Comparison of ENCODE assay signal across 14 cellular contexts in the genomic region with DNA sequence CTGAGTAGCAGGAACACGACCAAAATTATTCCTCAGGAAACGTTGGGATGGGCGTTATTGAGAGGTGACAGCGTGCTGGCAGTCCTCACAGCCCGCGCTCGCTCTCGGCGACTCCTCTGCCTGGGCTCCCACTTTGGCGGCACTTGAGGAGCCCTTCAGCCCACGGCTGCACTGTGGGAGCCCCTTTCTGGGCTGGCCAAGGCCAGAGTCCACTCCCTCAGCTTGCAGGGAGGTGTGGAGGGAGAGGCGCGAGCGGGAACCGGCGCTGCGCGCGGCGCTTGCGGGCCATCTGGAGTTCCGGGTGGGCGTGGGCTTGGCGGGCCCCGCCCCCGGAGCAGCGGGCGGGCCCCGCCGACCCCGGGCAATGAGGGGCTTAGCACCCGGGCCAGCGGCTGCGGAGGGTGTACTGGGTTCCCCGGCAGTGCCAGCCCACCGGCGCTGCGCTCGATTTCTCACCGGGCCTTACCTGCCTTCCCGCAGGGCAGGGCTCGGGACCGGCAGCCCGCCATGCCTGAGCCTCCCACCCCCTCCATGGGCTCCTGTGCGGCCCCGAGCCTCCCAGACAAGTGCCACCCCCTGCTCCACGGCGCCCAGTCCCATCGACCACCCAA. TPM values are rescaled to one million over a fixed set of nuclear protein-coding genes. Genes with fewer than 3 reads are reported as not detected.
DNase-seq lines count a peak whose midpoint lies in the region; ATAC-seq and TF ChIP-seq lines count a peak whose summit lies in the region.
"Not testable (repeated sequence)": the region's sequence is repeated elsewhere in the genome, so short reads cannot be mapped to it uniquely, and the experiment has no call there.
"Had no signal": no experiment of that assay in that cellular context is flagged by ENCODE, and none has a peak within 500 bp of the region (broad histone marks: within the 10 kb centered on the region; RNA-seq: fewer than 3 reads in every experiment).

No MANE protein-coding gene starts in this region.

- peak overlapping the region; percentile 75 for H3K4me2 ChIP-seq in GM23248 (ENCODE audit: unreplicated experiment)

- H3K9me2 ChIP-seq in GM23248 (ENCODE audit: insufficient read depth): not testable (repeated sequence)

- peaks cover 48% of the 10 kb centered on the region for H3F3A ChIP-seq in GM23248 (ENCODE audit: insufficient read depth)

- 81 to 84% methylated on average over 31 to 32 of the region's 49 CpGs for WGBS in GM23248 (ENCODE audit: low coverage in 1 of 2, low lambda C conversion rate in 2 of 2, missing lambda C conversion rate in 2 of 2), 2 experiments
- WGBS in esophagus squamous epithelium, 2 donors: 89 to 91% methylated on average over 8 to 11 of the region's 49 CpGs
- 63 to 80% methylated on average over 32 to 45 of the region's 49 CpGs for WGBS in testis, 2 donors

- peaks cover 60% of the 10 kb centered on the region for H3K4me1 Mint-ChIP-seq in osteocyte (ENCODE audit: unreplicated experiment)

- H3K4me3 Mint-ChIP-seq in osteocyte (ENCODE audit: unreplicated experiment): not testable (repeated sequence)

- H3K27ac ChIP-seq in GM23248 (0 out of 2 replicates have a peak overlapping the region, but pooled peaks have one; percentile 64), SJSA1 (peak overlapping the region; percentile 89), esophagus squamous epithelium (peak overlapping the region in 3 of 4 donors; percentile 74 to 85 (median 85)), foreskin keratinocyte (peak overlapping the region; percentile 78), vagina (peak overlapping the region; percentile 62)
- H3K27ac ChIP-seq in testis: not testable (repeated sequence)

- H3K4me3 ChIP-seq in GM23248, SJSA1, esophagus squamous epithelium, vagina: not testable (repeated sequence)
- peak overlapping the region; percentile 41 to 53 for H3K4me3 ChIP-seq in testis

- TF ChIP-seq POLR2A in esophagus squamous epithelium (IDR thresholded peaks at IDR 0.05); testis (IDR thresholded peaks at IDR 0.05); vagina (IDR thresholded peaks at IDR 0.05): not testable (repeated sequence)

- in situ Hi-C loops in GM23248 (cut with MboI): not testable (repeated sequence)

- not testable (repeated sequence) for H3K79me2 ChIP-seq in GM23248 (ENCODE audit: insufficient read depth)

- H3K36me3 ChIP-seq in GM23248 (ENCODE audit: low read depth); SJSA1; esophagus squamous epithelium; testis (ENCODE audit: low read depth, missing control alignments); vagina: not testable (repeated sequence)

- H3K27me3 ChIP-seq in GM23248 (replicated peaks; ENCODE audit: insufficient read depth); SJSA1 (replicated peaks); esophagus squamous epithelium; foreskin keratinocyte; testis; vagina: not testable (repeated sequence)

- not testable (repeated sequence) for ATAC-seq in foreskin keratinocyte

- not testable (repeated sequence) for H3K36me3 Mint-ChIP-seq in osteocyte (ENCODE audit: unreplicated experiment)

- not testable (repeated sequence) for DNase-seq in GM23248; SJSA1 (ENCODE audit: low read depth in 1 of 2, low spot score in 2 of 2); esophagus squamous epithelium (lab: John Stamatoyannopoulos, UW); foreskin keratinocyte; osteocyte (ENCODE audit: extremely low spot score, unreplicated experiment); vagina (ENCODE audit: extremely low spot score in 2 of 2)
- peak; percentile 30 for DNase-seq in testis

- not testable (repeated sequence) for H3K9me3 ChIP-seq in GM23248 (ENCODE audit: low read depth); SJSA1 (replicated peaks); esophagus squamous epithelium; testis; vagina

- not testable (repeated sequence) for H3K27me3 Mint-ChIP-seq in osteocyte (ENCODE audit: unreplicated experiment)

- H3K9me3 Mint-ChIP-seq in osteocyte (ENCODE audit: unreplicated experiment): not testable (repeated sequence)

- intact Hi-C loops in esophagus squamous epithelium (cut with DNase I); testis (cut with DNase I; ENCODE audit: low total_unique reads); vagina (cut with DNase I): not testable (repeated sequence)

- peak overlapping the region; percentile 86 for H3K27ac Mint-ChIP-seq in osteocyte (ENCODE audit: unreplicated experiment)

- H3K4me1 ChIP-seq in GM23248 (ENCODE audit: insufficient read depth) (peaks cover 63% of the 10 kb centered on the region), SJSA1 (replicated peaks) (peaks cover 56% of the 10 kb centered on the region), esophagus squamous epithelium (peaks cover 12 to 67% (median 25%) of the 10 kb centered on the region in 3 donors), foreskin keratinocyte (peaks cover 48% of the 10 kb centered on the region), vagina (peaks cover 44% of the 10 kb centered on the region)
- not testable (repeated sequence) for H3K4me1 ChIP-seq in testis

- peak overlapping the region; percentile 61 for H2AFZ ChIP-seq in GM23248

- TF ChIP-seq CTCF in esophagus squamous epithelium (IDR thresholded peaks at IDR 0.05); foreskin keratinocyte (conservative IDR thresholded peaks at IDR 0.05); osteocyte (IDR thresholded peaks at IDR 0.05); testis (IDR thresholded peaks at IDR 0.05); vagina (IDR thresholded peaks at IDR 0.05): not testable (repeated sequence)

- peak overlapping the region; percentile 57 for H3K9ac ChIP-seq in GM23248

- not testable (repeated sequence) for H4K20me1 ChIP-seq in GM23248 (ENCODE audit: insufficient read depth)

RNA-seq across cellular contexts. Expression of gene SUCNR1, which starts 54.6 kb away (rescaled TPM):
- total RNA-seq in GM23248 (2014; rRNA removed; shearing (Covaris generic)): under 0.01 TPM in 1 of 2 replicates, not detected in the other
- polyA plus RNA-seq in GM23248 (2016; fragmentation: Nextera tagmentation; extraction: Ambion mirVana) (not detected in 2 replicates), foreskin keratinocyte (not detected in 2 replicates), testis (ENCODE audit: insufficient read depth, low read depth, low replicate concordance) (0.42 TPM)
- total RNA-seq in SJSA1 (2014; rRNA removed; shearing (Covaris generic)): 0.05 TPM in 1 of 2 replicates, not detected in the other
- total RNA-seq in esophagus squamous epithelium (under 1 TPM in 2 of 4 donors, not detected in 2; 0.19 to 0.38 TPM), foreskin keratinocyte (not detected in 2 replicates), osteocyte (not detected in 2 replicates), testis (under 1 TPM in 1 of 2 donors, not detected in 1; 0.06 TPM), vagina (0.49 TPM)
- total RNA-seq: Daoy, H1, H9, HepG2 had no signal
- polyA plus RNA-seq: AG04450; CD4-positive, alpha-beta memory T cell; H1; IgD-negative memory B cell had no signal
